Comparison of ENCODE assay signal across 21 cellular contexts in the genomic region with DNA sequence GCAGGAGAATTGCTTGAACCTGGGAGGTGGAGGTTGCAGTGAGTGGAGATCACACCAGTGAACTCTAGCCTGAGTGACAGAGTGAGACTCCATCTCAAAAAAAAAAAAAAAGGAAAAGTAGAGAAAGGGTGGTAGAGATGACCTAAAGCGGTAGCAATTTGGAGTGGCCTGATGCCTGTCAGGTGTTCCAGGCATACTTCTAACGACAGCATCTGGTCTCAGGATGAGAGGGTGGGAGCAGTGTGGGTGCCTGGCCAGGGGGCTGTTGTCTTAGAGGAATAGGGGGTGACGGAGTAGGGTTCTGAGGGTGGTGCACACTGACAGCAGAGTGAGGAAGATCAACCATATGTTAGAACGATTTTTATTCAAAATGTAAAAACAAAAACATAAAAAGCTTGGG. TPM values are rescaled to one million over a fixed set of nuclear protein-coding genes. Genes with fewer than 3 reads are reported as not detected.
DNase-seq lines count a peak whose midpoint lies in the region; ATAC-seq and TF ChIP-seq lines count a peak whose summit lies in the region.
"Had no signal": no experiment of that assay in that cellular context is flagged by ENCODE, and none has a peak within 500 bp of the region (broad histone marks: within the 10 kb centered on the region; RNA-seq: fewer than 3 reads in every experiment).

No MANE protein-coding gene starts in this region.

- H3K36me3 ChIP-seq in HEK293 (ENCODE audit: control insufficient read depth in 2 of 2, insufficient read depth in 1 of 2, low read length in 2 of 2) (no peaks in the 10 kb centered on the region), endodermal cell (ENCODE audit: control insufficient read depth, insufficient read depth, low read length) (no peaks in the 10 kb centered on the region), upper lobe of right lung (no peaks in the 10 kb centered on the region), spleen (no peaks in the 10 kb centered on the region)
- H3K36me3 ChIP-seq: BE2C had no signal

- peak overlapping the region; percentile 84 for H3K27ac Mint-ChIP-seq in endodermal cell
- H3K27ac Mint-ChIP-seq in neural crest cell (ENCODE audit: unreplicated experiment) = peak overlapping the region; percentile 78

- ATAC-seq in upper lobe of right lung (peak; percentile 47), HG02588 (IDR thresholded peaks at IDR 0.05; ENCODE audit: unreplicated experiment) (no peak)

- H3K4me1 Mint-ChIP-seq in endodermal cell = peaks cover 52% of the 10 kb centered on the region
- peaks cover under 1% of the 10 kb centered on the region for H3K4me1 Mint-ChIP-seq in neural crest cell

- DNase-seq in endodermal cell (no peak), neural crest cell (ENCODE audit: low read depth, low spot score) (no peak), upper lobe of right lung (no peak), spleen (no peak), RWPE1 (ENCODE audit: low spot score) (no peak)
- DNase-seq: BE2C, DMS79, H9, KG1, NCI-H1105, NCI-H146, NCI-H2029, NCI-H2171, NCI-H345, NCI-H524 treated with DMSO at 0.1 percent for 48 hours, Right ventricle myocardium superior, SW 1271 had no signal

- CTCF ChIA-PET in HEK293 (lab: Yijun Ruan, JAX) (interaction anchor here (0.7 to 1.9 kb wide), 4 partner anchors 9 to 139 kb away, joined by 3 to 13 read pairs (median 4); no protein-coding TSS in a partner anchor), RWPE1 (lab: Yijun Ruan, JAX) (interaction anchor here (0.6 kb wide), 1 partner anchor 43 kb away, joined by 3 read pairs; no protein-coding TSS in a partner anchor)

- H3K9me3 ChIP-seq in HEK293 (ENCODE audit: control insufficient read depth, insufficient read depth, low read depth, low read length) (no peaks in the 10 kb centered on the region), endodermal cell (ENCODE audit: control insufficient read depth, low read length) (no peaks in the 10 kb centered on the region), upper lobe of right lung (no peaks in the 10 kb centered on the region), spleen (no peaks in the 10 kb centered on the region)
- H3K9me3 ChIP-seq: BE2C had no signal

- H3K27me3 Mint-ChIP-seq in endodermal cell (ENCODE audit: insufficient read depth) = no peaks in the 10 kb centered on the region
- no peaks in the 10 kb centered on the region for H3K27me3 Mint-ChIP-seq in neural crest cell (ENCODE audit: low read depth)

- no peak for TF ChIP-seq POLR2A in spleen (IDR thresholded peaks at IDR 0.05)

- no peak overlapping the region for H3K4me3 Mint-ChIP-seq in endodermal cell
- no peak overlapping the region for H3K4me3 Mint-ChIP-seq in neural crest cell
- H3K4me3 Mint-ChIP-seq: H9 had no signal

- intact Hi-C loops in upper lobe of right lung (cut with DNase I) = no loop called here
- intact Hi-C loops in spleen (cut with DNase I; ENCODE audit: low total_unique reads) = no loop called here

- H3K4me1 ChIP-seq in HEK293 (ENCODE audit: control insufficient read depth, insufficient read depth, low read length) (peaks cover 20% of the 10 kb centered on the region), endodermal cell (ENCODE audit: control insufficient read depth, insufficient read depth, low read length) (peaks cover under 1% of the 10 kb centered on the region), upper lobe of right lung (no peaks in the 10 kb centered on the region), spleen (peaks cover 0 to 5% (median 0%) of the 10 kb centered on the region in 6 donors)
- H3K4me1 ChIP-seq: BE2C had no signal

- H3K27ac ChIP-seq in HEK293 (ENCODE audit: extremely low read depth, low read depth, low read length) = no peak overlapping the region
- no peak overlapping the region for H3K27ac ChIP-seq in endodermal cell (ENCODE audit: low read depth, low read length)
- H3K27ac ChIP-seq in upper lobe of right lung = no peak overlapping the region
- H3K27ac ChIP-seq in spleen = no peak overlapping the region
- H3K27ac ChIP-seq in RWPE1 = no peak overlapping the region
- H3K27ac ChIP-seq: GM23248, SK-N-MC had no signal

- no peak for TF ChIP-seq CTCF in HEK293 (tag by site-specific recombination; IDR thresholded peaks at IDR 0.05)
- no peak for TF ChIP-seq CTCF in endodermal cell (conservative IDR thresholded peaks at IDR 0.05)
- no peak for TF ChIP-seq CTCF in neural crest cell (conservative IDR thresholded peaks at IDR 0.05)
- no peak for TF ChIP-seq CTCF in upper lobe of right lung (IDR thresholded peaks at IDR 0.05)
- no peak for TF ChIP-seq CTCF in spleen (IDR thresholded peaks at IDR 0.05 in 8 of 11, conservative IDR thresholded peaks at IDR 0.05 in 3 of 11)
- TF ChIP-seq CTCF in RWPE1 (conservative IDR thresholded peaks at IDR 0.05; ENCODE audit: low read depth) = no peak

- H3K9ac ChIP-seq in endodermal cell (ENCODE audit: extremely low read depth, low read length, poor library complexity, severe bottlenecking) = no peak overlapping the region
- H3K9ac ChIP-seq: GM23248 had no signal

- H3K27me3 ChIP-seq in endodermal cell (ENCODE audit: control insufficient read depth, insufficient read depth, low read length, poor library complexity, severe bottlenecking) = no peaks in the 10 kb centered on the region
- no peaks in the 10 kb centered on the region for H3K27me3 ChIP-seq in upper lobe of right lung
- no peaks in the 10 kb centered on the region for H3K27me3 ChIP-seq in spleen (replicated peaks in 1 of 7)
- H3K27me3 ChIP-seq: BE2C had no signal

- 77 to 83% methylated on average over 1 to 3 of the region's 4 CpGs for WGBS in endodermal cell (ENCODE audit: insufficient coverage in 1 of 2, insufficient read length in 1 of 2), 2 experiments
- WGBS in spleen, 5 donors = 72 to 98% (median 87%) methylated on average over 4 of the region's 4 CpGs

- no peak overlapping the region for H3K4me3 ChIP-seq in HEK293 (ENCODE audit: low read depth, low read length)
- H3K4me3 ChIP-seq in endodermal cell (ENCODE audit: low read length) = no peak overlapping the region
- H3K4me3 ChIP-seq in upper lobe of right lung = no peak overlapping the region
- H3K4me3 ChIP-seq in spleen = no peak overlapping the region
- H3K4me3 ChIP-seq: GM23248, SK-N-MC had no signal

- H3K36me3 Mint-ChIP-seq in endodermal cell (ENCODE audit: low read depth) = no peaks in the 10 kb centered on the region
- H3K36me3 Mint-ChIP-seq in neural crest cell (ENCODE audit: low read depth) = no peaks in the 10 kb centered on the region

- no peaks in the 10 kb centered on the region for H3K9me3 Mint-ChIP-seq in endodermal cell
- no peaks in the 10 kb centered on the region for H3K9me3 Mint-ChIP-seq in neural crest cell
- H3K9me3 Mint-ChIP-seq: H9 had no signal

- POLR2A ChIA-PET in HEK293 (lab: Yijun Ruan, JAX) (no interaction called here), RWPE1 (lab: Yijun Ruan, JAX; ENCODE audit: low non-redundant PET) (no interaction called here)

TF ChIP-seq in HEK293, 187 proteins besides CTCF, POLR2A, EP300 and RAD21:
- TF ChIP-seq GLIS2 (tag by site-specific recombination; IDR thresholded peaks at IDR 0.05) = no peak
- peak; percentile 84 for TF ChIP-seq PRDM1 (tag by site-specific recombination; IDR thresholded peaks at IDR 0.05)

RNA-seq across cellular contexts. Expression of gene ZNF236, which starts 21.8 kb away (rescaled TPM):
- total RNA-seq in endodermal cell = 10 to 100 TPM; 27.0 to 28.3 TPM
- polyA plus RNA-seq in endodermal cell (2013, experiment 1 of 2) = 12.5 TPM
- 7.8 TPM for polyA plus RNA-seq in endodermal cell (2013, experiment 2 of 2)
- 18.4 and 20.4 TPM in 2 replicates for total RNA-seq in neural crest cell
- total RNA-seq in upper lobe of right lung = 14.9 TPM
- 10 to 100 TPM; 15.1 to 25.4 (median 24.1) TPM for total RNA-seq in spleen
- 1 to 10 TPM; 1.5 to 2.6 (median 2.4) TPM for polyA plus RNA-seq in spleen
